Comparison of ENCODE assay signal across 13 cellular contexts in genomic region chr1:38962113-38962512, GRCh38.
A peak's percentile ranks its signal among the peaks of the same experiment; 100 is the strongest.
DNase-seq lines count a peak whose midpoint lies in the region; ATAC-seq and TF ChIP-seq lines count a peak whose summit lies in the region.
"Had no signal": no experiment of that assay in that cellular context is flagged by ENCODE, and none has a peak within 500 bp of the region (broad histone marks: within the 10 kb centered on the region; RNA-seq: fewer than 3 reads in every experiment).

No MANE protein-coding gene starts in this region.

- ATAC-seq in GM21528 (IDR thresholded peaks at IDR 0.05; ENCODE audit: low FRiP score, unreplicated experiment), result no peak
- ATAC-seq: activated T-helper 17 cell treated with anti-CD3 and anti-CD28 coated beads, Interleukin-2, amount 50 U/mL, for 72 hours; stimulated activated naive CD8-positive, alpha-beta T cell treated with anti-CD3 and anti-CD28 coated beads, Interleukin-15, amount 100 ng/mL, for 72 hours had no signal

- in situ Hi-C loops in astrocyte of the spinal cord (cut with HindIII; ENCODE audit: low sequenced_read_pairs), result no loop called here
- in situ Hi-C loops in HAP-1 (cut with MboI; ENCODE audit: low sequenced_read_pairs), result no loop called here

- TF ChIP-seq CTCF in AG10803 (conservative IDR thresholded peaks at IDR 0.05; ENCODE audit: low read length), result no peak
- TF ChIP-seq CTCF in astrocyte of the spinal cord (IDR thresholded peaks at IDR 0.05; ENCODE audit: low read depth, low read length), result no peak

- no peak overlapping the region for H3K4me3 ChIP-seq in AG10803 (ENCODE audit: low read length)
- no peak overlapping the region for H3K4me3 ChIP-seq in astrocyte of the spinal cord (ENCODE audit: low read depth, low read length)
- H3K4me3 ChIP-seq in HAP-1, result no peak overlapping the region

- H3K36me3 ChIP-seq in HAP-1 (replicated peaks), result no peaks in the 10 kb centered on the region

- peak; percentile 92 for DNase-seq in AG10803 (ENCODE audit: low read depth)
- peak; percentile 69 for DNase-seq in HS-27A (ENCODE audit: low read depth)
- peak; percentile 50 for DNase-seq in astrocyte of the spinal cord (ENCODE audit: low read depth, low spot score)
- DNase-seq in iris pigment epithelial cell (ENCODE audit: low read depth), result peak; percentile 87
- no peak for DNase-seq in HAP-1 (ENCODE audit: low spot score in 2 of 2)
- no peak for DNase-seq in GOT3 (lab: John Stamatoyannopoulos, UW)
- no peak for DNase-seq in activated CD4-positive, alpha-beta T cell treated with anti-CD3 and anti-CD28 coated beads, Interleukin-2, amount 50 U/mL, for 1 hour
- DNase-seq: activated CD4-positive, alpha-beta T cell treated with anti-CD3 and anti-CD28 coated beads for 1 hour; GDM1; NCI-H2081 treated with DMSO at 0.1 percent for 48 hours; stimulated activated naive CD8-positive, alpha-beta T cell treated with anti-CD3 and anti-CD28 coated beads, Interleukin-15, amount 100 ng/mL, for 72 hours had no signal

- H3K9me3 ChIP-seq in HAP-1, result no peaks in the 10 kb centered on the region

- H3K4me1 ChIP-seq in HAP-1, result no peaks in the 10 kb centered on the region

- no peaks in the 10 kb centered on the region for H3K27me3 ChIP-seq in HAP-1 (ENCODE audit: low read depth)

Comparison
In these comparisons a context has a peak if more than half of its experiments do, and no peak if none do; other contexts are left out.
1. DNase-seq: peak in AG10803 (single experiment), HS-27A (single experiment), astrocyte of the spinal cord (single experiment) and iris pigment epithelial cell (single experiment); none in HAP-1 (0 of 2), GOT3 (single experiment) and activated CD4-positive, alpha-beta T cell treated with anti-CD3 and anti-CD28 coated beads, Interleukin-2, amount 50 U/mL, for 1 hour (single experiment).